12 cellular contexts compared by ENCODE assay signal in the genomic region with DNA sequence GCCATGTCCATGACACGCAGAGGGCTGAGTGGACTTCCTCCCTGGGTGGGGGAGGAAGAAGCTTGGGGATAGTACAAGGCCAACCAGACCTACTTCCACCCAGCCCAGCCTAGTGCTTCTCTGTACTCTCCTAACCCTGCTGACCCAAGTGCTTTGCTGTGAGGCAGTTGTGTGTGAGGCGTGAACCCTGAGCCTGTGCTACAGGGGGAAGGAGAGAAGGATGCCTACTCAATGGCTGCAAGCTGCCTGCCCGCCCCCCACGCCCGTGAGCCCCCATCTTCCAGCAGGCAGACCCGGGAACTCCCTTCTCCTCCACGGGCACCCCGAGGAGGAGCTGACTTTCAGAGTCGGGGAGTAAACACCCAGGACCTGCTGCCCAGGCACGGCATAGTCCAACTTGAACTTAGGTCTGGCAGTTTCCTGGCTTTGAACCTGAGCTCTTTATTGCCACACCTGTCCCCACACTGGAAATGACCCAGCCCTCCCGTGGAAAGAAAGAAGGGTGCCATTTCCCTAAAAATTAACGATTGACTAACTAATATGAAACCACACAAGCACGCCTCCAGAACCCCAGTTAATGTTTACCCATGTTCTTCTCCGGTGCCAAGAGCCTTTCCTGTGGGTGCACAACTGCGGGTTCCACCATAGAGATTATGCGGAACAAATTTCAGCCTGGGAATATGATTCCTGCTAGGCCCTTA. TPM values are rescaled to one million over a fixed set of nuclear protein-coding genes. Genes with fewer than 3 reads are reported as not detected.
DNase-seq lines count a peak whose midpoint lies in the region; ATAC-seq lines count a peak whose summit lies in the region.
"Had no signal": no experiment of that assay in that cellular context is flagged by ENCODE, and none has a peak within 500 bp of the region (broad histone marks: within the 10 kb centered on the region; RNA-seq: fewer than 3 reads in every experiment).

No MANE protein-coding gene starts in this region.

- no CpG with 5 or more reads among the region's 16 CpGs for WGBS in trophoblast cell (ENCODE audit: extremely low coverage, insufficient coverage, insufficient read length)

- peaks cover 3% of the 10 kb centered on the region for H3K79me2 ChIP-seq in trophoblast cell (ENCODE audit: control insufficient read depth, insufficient read depth, low read length, poor library complexity)

- H3K9me3 ChIP-seq in trophoblast cell (ENCODE audit: insufficient read depth, low read depth, low read length) (peaks cover 3% of the 10 kb centered on the region), HAP-1 (no peaks in the 10 kb centered on the region)

- H4K12ac ChIP-seq in trophoblast cell (ENCODE audit: low read depth, low read length) = no peak overlapping the region

- peaks cover 15 to 22% of the 10 kb centered on the region in 2 experiments for H3K36me3 ChIP-seq in trophoblast cell (ENCODE audit: control insufficient read depth in 1 of 2, insufficient read depth in 2 of 2, low read length in 2 of 2)
- H3K36me3 ChIP-seq in HAP-1 (replicated peaks) = no peaks in the 10 kb centered on the region

- in situ Hi-C loops in HAP-1 (cut with MboI; ENCODE audit: low sequenced_read_pairs) = no loop called here

- H2BK120ac ChIP-seq in trophoblast cell (ENCODE audit: insufficient read depth, low read length, poor library complexity) = no peak overlapping the region

- peak overlapping the region; percentile 31 for H2AK5ac ChIP-seq in trophoblast cell (ENCODE audit: low read length)

- H4K8ac ChIP-seq in trophoblast cell (ENCODE audit: low read depth, low read length) = no peak overlapping the region

- no peak overlapping the region for H3K14ac ChIP-seq in trophoblast cell (ENCODE audit: low read length)

- DNase-seq in Ammon's horn (ENCODE audit: low spot score) = peak; percentile 78
- DNase-seq in NOMO-1 treated with DMSO at 0.1 percent for 48 hours (lab: John Stamatoyannopoulos, UW; ENCODE audit: unreplicated experiment) = peak; percentile 45
- DNase-seq in left ventricle myocardium superior = peak; percentile 37
- DNase-seq in trophoblast cell = no peak
- DNase-seq in foreskin melanocyte = no peak
- no peak for DNase-seq in HAP-1 (ENCODE audit: low spot score in 2 of 2)
- DNase-seq: endodermal cell, immature natural killer cell had no signal

- ATAC-seq in left ventricle myocardium superior (peak; percentile 11), GM19455 (IDR thresholded peaks at IDR 0.05; ENCODE audit: unreplicated experiment) (no peak), GM21526 (IDR thresholded peaks at IDR 0.05; ENCODE audit: low FRiP score, unreplicated experiment) (no peak)
- ATAC-seq: sciatic nerve had no signal

- no peak overlapping the region for H2BK5ac ChIP-seq in trophoblast cell (ENCODE audit: low read depth, low read length, poor library complexity)

- H3K4ac ChIP-seq in trophoblast cell (ENCODE audit: low read depth, low read length) = no peak overlapping the region

- no peak overlapping the region for H3K18ac ChIP-seq in trophoblast cell (ENCODE audit: low read length)

- H3K9ac ChIP-seq in trophoblast cell (ENCODE audit: low read length) = no peak overlapping the region

- H3K27me3 ChIP-seq in trophoblast cell (ENCODE audit: insufficient read depth, low read length) (no peaks in the 10 kb centered on the region), HAP-1 (ENCODE audit: low read depth) (no peaks in the 10 kb centered on the region)

- no peak overlapping the region for H4K91ac ChIP-seq in trophoblast cell (ENCODE audit: low read depth, low read length)

- H3K4me1 ChIP-seq in trophoblast cell (ENCODE audit: control insufficient read depth in 1 of 2, insufficient read depth in 2 of 2, low read length in 2 of 2) = peaks cover 21 to 30% of the 10 kb centered on the region in 2 experiments
- H3K4me1 ChIP-seq in HAP-1 = peaks cover 26% of the 10 kb centered on the region

- H2AFZ ChIP-seq in trophoblast cell (ENCODE audit: insufficient read depth, low read length, poor library complexity) = no peak overlapping the region

- H3K4me2 ChIP-seq in trophoblast cell (ENCODE audit: low read length) = no peak overlapping the region

- H3K27ac ChIP-seq in trophoblast cell (ENCODE audit: low read depth, low read length) = no peak overlapping the region

- intact Hi-C loops in left ventricle myocardium superior (cut with micrococcal nuclease) = no loop called here

- no peak overlapping the region for H3K23ac ChIP-seq in trophoblast cell (ENCODE audit: low read length)

- H3K4me3 ChIP-seq in trophoblast cell (ENCODE audit: low read depth, low read length) (no peak overlapping the region), HAP-1 (no peak overlapping the region)

- H3K79me1 ChIP-seq in trophoblast cell (ENCODE audit: low read length) = peaks cover 18% of the 10 kb centered on the region

- no peak overlapping the region for H2BK12ac ChIP-seq in trophoblast cell (ENCODE audit: low read length)

RNA-seq across cellular contexts. Expression of gene ALDH2, which starts 10.8 kb away (rescaled TPM):
- 410 TPM for total RNA-seq in left ventricle myocardium superior
- polyA plus RNA-seq in trophoblast cell (2013) = 31.9 and 35.0 TPM in 2 replicates
- total RNA-seq: MCF 10A had no signal

Comparison
In these comparisons a context has a peak if more than half of its experiments do, and no peak if none do; other contexts are left out.
1. DNase-seq: peak in Ammon's horn (single experiment), NOMO-1 treated with DMSO at 0.1 percent for 48 hours (single experiment) and left ventricle myocardium superior (single experiment); none in trophoblast cell (0 of 2), foreskin melanocyte (single experiment) and HAP-1 (0 of 2).